27 cellular contexts compared by ENCODE assay signal in the genomic region with DNA sequence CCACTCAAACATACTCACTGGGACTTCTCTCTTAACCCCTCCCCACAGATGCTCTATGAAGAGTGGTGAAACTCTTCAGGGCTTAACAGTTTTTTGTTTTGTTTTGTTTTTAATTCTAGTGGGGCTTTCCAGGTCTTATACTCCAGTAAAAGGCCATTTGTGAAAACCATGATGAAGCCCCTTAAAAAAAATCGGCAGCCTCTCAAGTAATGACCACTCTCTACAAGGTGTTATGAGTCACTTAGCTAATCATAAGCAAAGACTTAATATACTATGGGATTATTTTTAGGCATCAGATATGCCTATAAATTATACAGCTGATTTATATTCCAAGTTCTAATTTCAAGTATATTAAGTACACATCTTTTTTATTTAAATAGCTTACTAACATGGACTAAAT.
"Had no signal": no experiment of that assay in that cellular context is flagged by ENCODE, and none has a peak within 500 bp of the region (broad histone marks: within the 10 kb centered on the region; RNA-seq: fewer than 3 reads in every experiment).

No MANE protein-coding gene starts in this region.

- H3K27ac ChIP-seq: left lung, right lobe of liver, vagina had no signal

- H3K27me3 Mint-ChIP-seq: type B pancreatic cell had no signal

- H3K4me1 ChIP-seq: right lobe of liver, vagina had no signal

- H3K36me3 Mint-ChIP-seq: activated CD8-positive, alpha-beta memory T cell treated with anti-CD3 and anti-CD28 coated beads, Interleukin-2, amount 10 ng/mL, durations not matched to agents 7 days and 5 days; activated naive CD4-positive, alpha-beta T cell treated with anti-CD3 and anti-CD28 coated beads, Interleukin-2, amount 50 U/mL, for 24 hours had no signal

- H3K4me3 Mint-ChIP-seq: activated CD4-positive, alpha-beta T cell treated with anti-CD3 and anti-CD28 coated beads, Interleukin-2, amount 10 ng/mL, durations not matched to agents 7 days and 5 days; activated CD8-positive, alpha-beta memory T cell treated with anti-CD3 and anti-CD28 coated beads, Interleukin-2, amount 10 ng/mL, durations not matched to agents 7 days and 5 days; activated CD8-positive, alpha-beta T cell treated with anti-CD3 and anti-CD28 coated beads, Interleukin-2, amount 10 ng/mL, durations not matched to agents 7 days and 5 days; activated naive CD4-positive, alpha-beta T cell treated with anti-CD3 and anti-CD28 coated beads, Interleukin-2, amount 50 U/mL, for 24 hours; activated naive CD8-positive, alpha-beta T cell treated with anti-CD3 and anti-CD28 coated beads, Interleukin-2, amount 50 U/mL, for 24 hours; nephron; stimulated activated memory B cell treated with anti-CD40 and anti-IgM and Interleukin-4, amounts not matched to agents 10 μg/mL and 1 μg/mL and 100 μg/mL, for 72 hours; stimulated activated naive CD8-positive, alpha-beta T cell treated with anti-CD3 and anti-CD28 coated beads, Interleukin-15, amount 100 ng/mL, for 72 hours; type B pancreatic cell; WTC11 had no signal

- H3K27ac Mint-ChIP-seq: activated CD4-positive, alpha-beta T cell treated with anti-CD3 and anti-CD28 coated beads, Interleukin-2, amount 10 ng/mL, durations not matched to agents 7 days and 5 days; activated CD8-positive, alpha-beta memory T cell treated with anti-CD3 and anti-CD28 coated beads, Interleukin-2, amount 10 ng/mL, durations not matched to agents 7 days and 5 days; activated CD8-positive, alpha-beta T cell treated with anti-CD3 and anti-CD28 coated beads, Interleukin-2, amount 10 ng/mL, durations not matched to agents 7 days and 5 days; activated naive CD4-positive, alpha-beta T cell treated with anti-CD3 and anti-CD28 coated beads, Interleukin-2, amount 50 U/mL, for 24 hours; activated naive CD8-positive, alpha-beta T cell treated with anti-CD3 and anti-CD28 coated beads, Interleukin-2, amount 50 U/mL, for 24 hours; activated T-helper 2 cell treated with anti-CD3 and anti-CD28 coated beads, Interferon-gamma antibody, Interleukin-2, Interleukin-4, amounts not matched to agents 10 μg/mL and 5 μg/mL and 100 μg/mL, durations not matched to agents 14 hours and 24 hours and 36 hours; stimulated activated memory B cell treated with anti-CD40 and anti-IgM and Interleukin-4, amounts not matched to agents 10 μg/mL and 1 μg/mL and 100 μg/mL, for 72 hours; stimulated activated naive CD8-positive, alpha-beta T cell treated with anti-CD3 and anti-CD28 coated beads, Interleukin-15, amount 100 ng/mL, for 72 hours; type B pancreatic cell; WTC11 had no signal

- DNase-seq: activated CD4-positive, alpha-beta T cell treated with anti-CD3 and anti-CD28 coated beads for 1 hour; activated CD4-positive, alpha-beta T cell treated with anti-CD3 and anti-CD28 coated beads, Interleukin-2, amount 10 ng/mL, durations not matched to agents 7 days and 5 days; activated CD8-positive, alpha-beta memory T cell treated with anti-CD3 and anti-CD28 coated beads, Interleukin-2, amount 10 ng/mL, durations not matched to agents 7 days and 5 days; activated CD8-positive, alpha-beta T cell treated with anti-CD3 and anti-CD28 coated beads, Interleukin-2, amount 10 ng/mL, durations not matched to agents 7 days and 5 days; activated naive CD8-positive, alpha-beta T cell treated with anti-CD3 and anti-CD28 coated beads, Interleukin-2, amount 50 U/mL, for 24 hours; activated T-cell treated with anti-CD3 and anti-CD28 coated beads, Interleukin-2, amount 50 U/mL, for 48 hours; amygdala; central memory CD4-positive, alpha-beta T cell; head of caudate nucleus; left lung; posterior cingulate gyrus; right lobe of liver; small intestine; stimulated activated CD4-positive, alpha-beta T cell treated with anti-CD3 and anti-CD28 coated beads, Interleukin-1b, Interleukin-23, amount 100 ng/mL, for 48 hours; stimulated activated CD4-positive, alpha-beta T cell treated with anti-CD3 and anti-CD28 coated beads, Interleukin-4, amount 100 ng/mL, for 4 hours; stimulated activated CD8-positive, alpha-beta memory T cell treated with anti-CD3 and anti-CD28 coated beads, Interleukin-4, amount 100 ng/mL, for 48 hours; stimulated activated naive CD8-positive, alpha-beta T cell treated with anti-CD3 and anti-CD28 coated beads, Interleukin-15, amount 100 ng/mL, for 72 hours; substantia nigra; T-helper 2 cell had no signal

- H3K9me3 ChIP-seq: left lung, right lobe of liver, vagina had no signal

- FAIRE-seq: small intestine had no signal

- H3K9me3 Mint-ChIP-seq: activated CD4-positive, alpha-beta T cell treated with anti-CD3 and anti-CD28 coated beads, Interleukin-2, amount 10 ng/mL, durations not matched to agents 7 days and 5 days; activated naive CD4-positive, alpha-beta T cell treated with anti-CD3 and anti-CD28 coated beads, Interleukin-2, amount 50 U/mL, for 24 hours; activated naive CD8-positive, alpha-beta T cell treated with anti-CD3 and anti-CD28 coated beads, Interleukin-2, amount 50 U/mL, for 24 hours; activated T-helper 2 cell treated with anti-CD3 and anti-CD28 coated beads, Interferon-gamma antibody, Interleukin-2, Interleukin-4, amounts not matched to agents 10 μg/mL and 5 μg/mL and 100 μg/mL, durations not matched to agents 14 hours and 24 hours and 36 hours; nephron; stimulated activated memory B cell treated with anti-CD40 and anti-IgM and Interleukin-4, amounts not matched to agents 10 μg/mL and 1 μg/mL and 100 μg/mL, for 72 hours; stimulated activated naive CD8-positive, alpha-beta T cell treated with anti-CD3 and anti-CD28 coated beads, Interleukin-15, amount 100 ng/mL, for 72 hours; type B pancreatic cell had no signal

- H3K4me3 ChIP-seq: left lung, lung, right lobe of liver, vagina had no signal

- H3K36me3 ChIP-seq: left lung, right lobe of liver, vagina had no signal

- H3K27me3 ChIP-seq: left lung, right lobe of liver, vagina had no signal
